Comparison of ENCODE assay signal across 2 cellular contexts in genomic region chr6:29295623-29296022, GRCh38.
TF ChIP-seq lines count a peak whose summit lies in the region.

No MANE protein-coding gene starts in this region.

TF ChIP-seq in H1, 55 proteins besides CTCF, POLR2A, EP300 and RAD21:
- no peak for TF ChIP-seq SIN3A (conservative IDR thresholded peaks at IDR 0.05 in 1 of 2, IDR thresholded peaks at IDR 0.05 in 1 of 2; ENCODE audit: low read depth in 1 of 2, low read length in 2 of 2)
- no peak for TF ChIP-seq RNF2 (IDR thresholded peaks at IDR 0.05; ENCODE audit: borderline replicate concordance, low read depth, low read length, missing control alignments, poor library complexity, severe bottlenecking)
- TF ChIP-seq HDAC6 (IDR thresholded peaks at IDR 0.05; ENCODE audit: low read depth, low read length): no peak
- no peak for TF ChIP-seq SUZ12 (IDR thresholded peaks at IDR 0.05; ENCODE audit: low read length)
- TF ChIP-seq HDAC2 (IDR thresholded peaks at IDR 0.05; ENCODE audit: borderline replicate concordance in 1 of 2, low read depth in 2 of 2, low read length in 2 of 2): no peak
- no peak for TF ChIP-seq SIX5 (IDR thresholded peaks at IDR 0.05; ENCODE audit: low read depth, low read length)

TF ChIP-seq in HepG2, 621 proteins besides CTCF, POLR2A, EP300 and RAD21:
- TF ChIP-seq ZNF253 (CRISPR knock-in tag; IDR thresholded peaks at IDR 0.05; ENCODE audit: borderline replicate concordance) (no peak), RBM22 (optimal IDR thresholded peaks at IDR 0.05; ENCODE audit: low read length) (no peak), ZNF781 (CRISPR knock-in tag; IDR thresholded peaks at IDR 0.05; ENCODE audit: borderline replicate concordance, not compliant biosample characterization) (no peak), TAF1 (CRISPR knock-in tag; IDR thresholded peaks at IDR 0.05) (no peak), SNRNP70 (IDR thresholded peaks at IDR 0.05; ENCODE audit: low read depth, low read length) (no peak), ZNF777 (CRISPR knock-in tag; IDR thresholded peaks at IDR 0.05) (no peak), SUZ12 (IDR thresholded peaks at IDR 0.05; ENCODE audit: low read depth, low read length) (no peak), JUND (CRISPR knock-in tag; IDR thresholded peaks at IDR 0.05) (no peak), ZNF567 (CRISPR knock-in tag; IDR thresholded peaks at IDR 0.05; ENCODE audit: borderline replicate concordance) (no peak), YY1 (IDR thresholded peaks at IDR 0.05; ENCODE audit: insufficient read depth, insufficient replicate concordance, low read depth, low read length) (no peak), SP1 (IDR thresholded peaks at IDR 0.05) (no peak), SP1 (CRISPR knock-in tag; IDR thresholded peaks at IDR 0.05) (no peak)
- TF ChIP-seq, protein P1, sequence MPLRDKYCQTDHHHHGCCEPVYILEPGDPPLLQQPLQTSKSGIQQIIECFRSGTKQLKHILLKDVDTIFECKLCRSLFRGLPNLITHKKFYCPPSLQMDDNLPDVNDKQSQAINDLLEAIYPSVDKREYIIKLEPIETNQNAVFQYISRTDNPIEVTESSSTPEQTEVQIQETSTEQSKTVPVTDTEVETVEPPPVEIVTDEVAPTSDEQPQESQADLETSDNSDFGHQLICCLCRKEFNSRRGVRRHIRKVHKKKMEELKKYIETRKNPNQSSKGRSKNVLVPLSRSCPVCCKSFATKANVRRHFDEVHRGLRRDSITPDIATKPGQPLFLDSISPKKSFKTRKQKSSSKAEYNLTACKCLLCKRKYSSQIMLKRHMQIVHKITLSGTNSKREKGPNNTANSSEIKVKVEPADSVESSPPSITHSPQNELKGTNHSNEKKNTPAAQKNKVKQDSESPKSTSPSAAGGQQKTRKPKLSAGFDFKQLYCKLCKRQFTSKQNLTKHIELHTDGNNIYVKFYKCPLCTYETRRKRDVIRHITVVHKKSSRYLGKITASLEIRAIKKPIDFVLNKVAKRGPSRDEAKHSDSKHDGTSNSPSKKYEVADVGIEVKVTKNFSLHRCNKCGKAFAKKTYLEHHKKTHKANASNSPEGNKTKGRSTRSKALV (CRISPR knock-in tag; IDR thresholded peaks at IDR 0.05): no peak
- TF ChIP-seq, protein P2, sequence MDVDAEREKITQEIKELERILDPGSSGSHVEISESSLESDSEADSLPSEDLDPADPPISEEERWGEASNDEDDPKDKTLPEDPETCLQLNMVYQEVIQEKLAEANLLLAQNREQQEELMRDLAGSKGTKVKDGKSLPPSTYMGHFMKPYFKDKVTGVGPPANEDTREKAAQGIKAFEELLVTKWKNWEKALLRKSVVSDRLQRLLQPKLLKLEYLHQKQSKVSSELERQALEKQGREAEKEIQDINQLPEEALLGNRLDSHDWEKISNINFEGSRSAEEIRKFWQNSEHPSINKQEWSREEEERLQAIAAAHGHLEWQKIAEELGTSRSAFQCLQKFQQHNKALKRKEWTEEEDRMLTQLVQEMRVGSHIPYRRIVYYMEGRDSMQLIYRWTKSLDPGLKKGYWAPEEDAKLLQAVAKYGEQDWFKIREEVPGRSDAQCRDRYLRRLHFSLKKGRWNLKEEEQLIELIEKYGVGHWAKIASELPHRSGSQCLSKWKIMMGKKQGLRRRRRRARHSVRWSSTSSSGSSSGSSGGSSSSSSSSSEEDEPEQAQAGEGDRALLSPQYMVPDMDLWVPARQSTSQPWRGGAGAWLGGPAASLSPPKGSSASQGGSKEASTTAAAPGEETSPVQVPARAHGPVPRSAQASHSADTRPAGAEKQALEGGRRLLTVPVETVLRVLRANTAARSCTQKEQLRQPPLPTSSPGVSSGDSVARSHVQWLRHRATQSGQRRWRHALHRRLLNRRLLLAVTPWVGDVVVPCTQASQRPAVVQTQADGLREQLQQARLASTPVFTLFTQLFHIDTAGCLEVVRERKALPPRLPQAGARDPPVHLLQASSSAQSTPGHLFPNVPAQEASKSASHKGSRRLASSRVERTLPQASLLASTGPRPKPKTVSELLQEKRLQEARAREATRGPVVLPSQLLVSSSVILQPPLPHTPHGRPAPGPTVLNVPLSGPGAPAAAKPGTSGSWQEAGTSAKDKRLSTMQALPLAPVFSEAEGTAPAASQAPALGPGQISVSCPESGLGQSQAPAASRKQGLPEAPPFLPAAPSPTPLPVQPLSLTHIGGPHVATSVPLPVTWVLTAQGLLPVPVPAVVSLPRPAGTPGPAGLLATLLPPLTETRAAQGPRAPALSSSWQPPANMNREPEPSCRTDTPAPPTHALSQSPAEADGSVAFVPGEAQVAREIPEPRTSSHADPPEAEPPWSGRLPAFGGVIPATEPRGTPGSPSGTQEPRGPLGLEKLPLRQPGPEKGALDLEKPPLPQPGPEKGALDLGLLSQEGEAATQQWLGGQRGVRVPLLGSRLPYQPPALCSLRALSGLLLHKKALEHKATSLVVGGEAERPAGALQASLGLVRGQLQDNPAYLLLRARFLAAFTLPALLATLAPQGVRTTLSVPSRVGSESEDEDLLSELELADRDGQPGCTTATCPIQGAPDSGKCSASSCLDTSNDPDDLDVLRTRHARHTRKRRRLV (CRISPR knock-in tag; IDR thresholded peaks at IDR 0.05): no peak
